Comparison of ENCODE assay signal across 8 cellular contexts in the genomic region with DNA sequence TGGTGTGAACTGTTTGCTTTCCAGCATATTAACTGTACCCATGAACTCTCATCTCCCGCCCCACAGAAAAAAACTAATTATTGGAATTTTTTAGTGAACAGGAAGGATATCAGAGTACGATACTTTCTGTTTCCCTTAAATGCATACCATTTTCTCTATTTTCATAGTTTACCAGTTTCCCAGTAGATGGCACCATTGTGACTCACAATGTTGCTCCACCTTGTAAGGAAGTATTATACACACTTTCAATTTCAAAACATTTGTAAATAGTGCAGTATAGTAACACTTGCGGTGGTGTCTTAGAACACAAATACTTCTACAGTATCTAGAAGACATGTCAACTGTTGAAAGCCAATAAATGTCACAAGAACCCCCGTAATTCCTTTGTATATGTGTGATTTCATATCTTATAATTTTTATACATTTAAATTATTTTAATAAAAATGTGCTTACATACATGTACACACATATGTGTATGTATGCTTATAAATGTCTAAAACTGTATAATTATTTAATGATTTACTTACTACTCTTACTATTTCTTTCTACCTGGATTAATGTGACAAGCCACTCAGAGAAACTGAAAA.
A peak's percentile ranks its signal among the peaks of the same experiment; 100 is the strongest.
DNase-seq lines count a peak whose midpoint lies in the region; ATAC-seq, FAIRE-seq and TF ChIP-seq lines count a peak whose summit lies in the region.

No MANE protein-coding gene starts in this region.

- H3K9me3 ChIP-seq in A673 (ENCODE audit: low read depth, low read length, poor library complexity, severe bottlenecking) = no peaks in the 10 kb centered on the region
- H3K9me3 ChIP-seq in MG63 = no peaks in the 10 kb centered on the region

- TF ChIP-seq CTCF in A673 (conservative IDR thresholded peaks at IDR 0.05; ENCODE audit: low read depth, low read length) (peak; percentile 69), GM06990 (IDR thresholded peaks at IDR 0.05; ENCODE audit: insufficient read depth, low read length, poor library complexity, severe bottlenecking) (peak; percentile 64), HFFc6 (IDR thresholded peaks at IDR 0.05) (peak; percentile 76), WTC11 (IDR thresholded peaks at IDR 0.05) (peak; percentile 18)

- H3K27me3 Mint-ChIP-seq in HFFc6 (ENCODE audit: insufficient read depth) (no peaks in the 10 kb centered on the region; the same call in 1 of the 2 replicates), WTC11 (ENCODE audit: low read depth) (no peaks in the 10 kb centered on the region; the same call in 1 of the 2 replicates)

- intact Hi-C loops in A673 (cut with micrococcal nuclease; ENCODE audit: unreplicated experiment) = loop anchor here (5.0 kb wide), 3 partner anchors 67 to 162 kb away; no protein-coding TSS in a partner anchor

- ATAC-seq in WTC11 = peak; percentile 30; the same call in 1 of the 2 replicates

- H3K4me3 ChIP-seq in A673 (ENCODE audit: low read depth, low read length, poor library complexity, severe bottlenecking) = peak overlapping the region; percentile 25
- peak overlapping the region; percentile 41 for H3K4me3 ChIP-seq in GM06990 (replicated peaks; ENCODE audit: low read depth, low read length)
- H3K4me3 ChIP-seq in MG63 = peak overlapping the region; percentile 39

- H3K9me3 Mint-ChIP-seq in HFFc6 (no peaks in the 10 kb centered on the region), WTC11 (no peaks in the 10 kb centered on the region)

- H3K27ac ChIP-seq in A673 (ENCODE audit: low read depth, low read length, poor library complexity, severe bottlenecking) = no peak overlapping the region

- H3K36me3 Mint-ChIP-seq in HFFc6 (ENCODE audit: low read depth) = no peaks in the 10 kb centered on the region
- no peaks in the 10 kb centered on the region for H3K36me3 Mint-ChIP-seq in WTC11

- FAIRE-seq in frontal cortex (lab: Jason Lieb, UNC) = peak; percentile 81

- CTCF ChIA-PET in A673 (lab: Charles Lee) (no interaction called here), WTC11 (lab: Charles Lee) (no interaction called here)

- H3K27ac Mint-ChIP-seq in HFFc6 (peak overlapping the region; percentile 68), WTC11 (no peak overlapping the region)

- H3K4me3 Mint-ChIP-seq in HFFc6 (peak overlapping the region; percentile 87), WTC11 (no peak overlapping the region)

- H3K4me1 Mint-ChIP-seq in HFFc6 (ENCODE audit: low read depth) (peaks cover 74% of the 10 kb centered on the region), WTC11 (peaks cover 7% of the 10 kb centered on the region)

- peak; percentile 75 for DNase-seq in A673 (ENCODE audit: low spot score)
- peak; percentile 24 for DNase-seq in GM06990 (ENCODE audit: extremely low read depth, insufficient read length)
- peak; percentile 51 for DNase-seq in HFFc6
- no peak for DNase-seq in MG63
- DNase-seq in WTC11 (ENCODE audit: low spot score) = no peak
- no peak for DNase-seq in frontal cortex (ENCODE audit: low spot score in 2 of 2)
- DNase-seq in putamen (ENCODE audit: low spot score) = peak; percentile 49
- no peak for DNase-seq in NCI-H128 (lab: John Stamatoyannopoulos, UW; ENCODE audit: unreplicated experiment)

- BruUV-seq in A673 (replicated peaks; lab: Mats Ljungman, UMichigan) = no TSS peak

- no peaks in the 10 kb centered on the region for H3K36me3 ChIP-seq in A673 (ENCODE audit: insufficient read depth, low read length, poor library complexity, severe bottlenecking)
- H3K36me3 ChIP-seq in GM06990 (ENCODE audit: control insufficient read depth, insufficient read depth, low read length) = no peaks in the 10 kb centered on the region
- H3K36me3 ChIP-seq in MG63 = no peaks in the 10 kb centered on the region

- POLR2A ChIA-PET in A673 (lab: Charles Lee; ENCODE audit: low non-redundant PET) (no interaction called here), WTC11 (lab: Charles Lee) (no interaction called here)

- H3K4me1 ChIP-seq in A673 (ENCODE audit: insufficient read depth, low read length, poor library complexity, severe bottlenecking) = peaks cover 37% of the 10 kb centered on the region

- no peaks in the 10 kb centered on the region for H3K27me3 ChIP-seq in A673 (replicated peaks; ENCODE audit: insufficient read depth, low read depth, low read length, poor library complexity)
- no peaks in the 10 kb centered on the region for H3K27me3 ChIP-seq in GM06990 (replicated peaks; ENCODE audit: control insufficient read depth, insufficient read depth, low read length)
- no peaks in the 10 kb centered on the region for H3K27me3 ChIP-seq in MG63

TF ChIP-seq in WTC11, 78 proteins besides CTCF, POLR2A, EP300 and RAD21 (continues in another document):
- TF ChIP-seq TCF7 (CRISPR knock-in tag; IDR thresholded peaks at IDR 0.05; ENCODE audit: low read depth) = no peak
- no peak for TF ChIP-seq GTF2I (CRISPR knock-in tag; conservative IDR thresholded peaks at IDR 0.05)
- no peak for TF ChIP-seq GABPB1 (CRISPR knock-in tag; IDR thresholded peaks at IDR 0.05)
- no peak for TF ChIP-seq ESRRA (CRISPR knock-in tag; IDR thresholded peaks at IDR 0.05; ENCODE audit: borderline replicate concordance)
- TF ChIP-seq, protein P1, sequence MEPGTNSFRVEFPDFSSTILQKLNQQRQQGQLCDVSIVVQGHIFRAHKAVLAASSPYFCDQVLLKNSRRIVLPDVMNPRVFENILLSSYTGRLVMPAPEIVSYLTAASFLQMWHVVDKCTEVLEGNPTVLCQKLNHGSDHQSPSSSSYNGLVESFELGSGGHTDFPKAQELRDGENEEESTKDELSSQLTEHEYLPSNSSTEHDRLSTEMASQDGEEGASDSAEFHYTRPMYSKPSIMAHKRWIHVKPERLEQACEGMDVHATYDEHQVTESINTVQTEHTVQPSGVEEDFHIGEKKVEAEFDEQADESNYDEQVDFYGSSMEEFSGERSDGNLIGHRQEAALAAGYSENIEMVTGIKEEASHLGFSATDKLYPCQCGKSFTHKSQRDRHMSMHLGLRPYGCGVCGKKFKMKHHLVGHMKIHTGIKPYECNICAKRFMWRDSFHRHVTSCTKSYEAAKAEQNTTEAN (CRISPR knock-in tag; IDR thresholded peaks at IDR 0.05) = no peak
- no peak for TF ChIP-seq RELA (CRISPR knock-in tag; IDR thresholded peaks at IDR 0.05; ENCODE audit: borderline replicate concordance)
- TF ChIP-seq FOXJ3 (CRISPR knock-in tag; IDR thresholded peaks at IDR 0.05; ENCODE audit: borderline replicate concordance) = no peak
- TF ChIP-seq, protein P2, sequence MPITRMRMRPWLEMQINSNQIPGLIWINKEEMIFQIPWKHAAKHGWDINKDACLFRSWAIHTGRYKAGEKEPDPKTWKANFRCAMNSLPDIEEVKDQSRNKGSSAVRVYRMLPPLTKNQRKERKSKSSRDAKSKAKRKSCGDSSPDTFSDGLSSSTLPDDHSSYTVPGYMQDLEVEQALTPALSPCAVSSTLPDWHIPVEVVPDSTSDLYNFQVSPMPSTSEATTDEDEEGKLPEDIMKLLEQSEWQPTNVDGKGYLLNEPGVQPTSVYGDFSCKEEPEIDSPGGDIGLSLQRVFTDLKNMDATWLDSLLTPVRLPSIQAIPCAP (CRISPR knock-in tag; IDR thresholded peaks at IDR 0.05) = no peak
- TF ChIP-seq, protein P3, sequence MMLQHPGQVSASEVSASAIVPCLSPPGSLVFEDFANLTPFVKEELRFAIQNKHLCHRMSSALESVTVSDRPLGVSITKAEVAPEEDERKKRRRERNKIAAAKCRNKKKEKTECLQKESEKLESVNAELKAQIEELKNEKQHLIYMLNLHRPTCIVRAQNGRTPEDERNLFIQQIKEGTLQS (CRISPR knock-in tag; conservative IDR thresholded peaks at IDR 0.05) = no peak
- TF ChIP-seq, protein P4, sequence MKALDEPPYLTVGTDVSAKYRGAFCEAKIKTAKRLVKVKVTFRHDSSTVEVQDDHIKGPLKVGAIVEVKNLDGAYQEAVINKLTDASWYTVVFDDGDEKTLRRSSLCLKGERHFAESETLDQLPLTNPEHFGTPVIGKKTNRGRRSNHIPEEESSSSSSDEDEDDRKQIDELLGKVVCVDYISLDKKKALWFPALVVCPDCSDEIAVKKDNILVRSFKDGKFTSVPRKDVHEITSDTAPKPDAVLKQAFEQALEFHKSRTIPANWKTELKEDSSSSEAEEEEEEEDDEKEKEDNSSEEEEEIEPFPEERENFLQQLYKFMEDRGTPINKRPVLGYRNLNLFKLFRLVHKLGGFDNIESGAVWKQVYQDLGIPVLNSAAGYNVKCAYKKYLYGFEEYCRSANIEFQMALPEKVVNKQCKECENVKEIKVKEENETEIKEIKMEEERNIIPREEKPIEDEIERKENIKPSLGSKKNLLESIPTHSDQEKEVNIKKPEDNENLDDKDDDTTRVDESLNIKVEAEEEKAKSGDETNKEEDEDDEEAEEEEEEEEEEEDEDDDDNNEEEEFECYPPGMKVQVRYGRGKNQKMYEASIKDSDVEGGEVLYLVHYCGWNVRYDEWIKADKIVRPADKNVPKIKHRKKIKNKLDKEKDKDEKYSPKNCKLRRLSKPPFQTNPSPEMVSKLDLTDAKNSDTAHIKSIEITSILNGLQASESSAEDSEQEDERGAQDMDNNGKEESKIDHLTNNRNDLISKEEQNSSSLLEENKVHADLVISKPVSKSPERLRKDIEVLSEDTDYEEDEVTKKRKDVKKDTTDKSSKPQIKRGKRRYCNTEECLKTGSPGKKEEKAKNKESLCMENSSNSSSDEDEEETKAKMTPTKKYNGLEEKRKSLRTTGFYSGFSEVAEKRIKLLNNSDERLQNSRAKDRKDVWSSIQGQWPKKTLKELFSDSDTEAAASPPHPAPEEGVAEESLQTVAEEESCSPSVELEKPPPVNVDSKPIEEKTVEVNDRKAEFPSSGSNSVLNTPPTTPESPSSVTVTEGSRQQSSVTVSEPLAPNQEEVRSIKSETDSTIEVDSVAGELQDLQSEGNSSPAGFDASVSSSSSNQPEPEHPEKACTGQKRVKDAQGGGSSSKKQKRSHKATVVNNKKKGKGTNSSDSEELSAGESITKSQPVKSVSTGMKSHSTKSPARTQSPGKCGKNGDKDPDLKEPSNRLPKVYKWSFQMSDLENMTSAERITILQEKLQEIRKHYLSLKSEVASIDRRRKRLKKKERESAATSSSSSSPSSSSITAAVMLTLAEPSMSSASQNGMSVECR (CRISPR knock-in tag; IDR thresholded peaks at IDR 0.05; ENCODE audit: borderline replicate concordance) = no peak
- TF ChIP-seq, protein P5, sequence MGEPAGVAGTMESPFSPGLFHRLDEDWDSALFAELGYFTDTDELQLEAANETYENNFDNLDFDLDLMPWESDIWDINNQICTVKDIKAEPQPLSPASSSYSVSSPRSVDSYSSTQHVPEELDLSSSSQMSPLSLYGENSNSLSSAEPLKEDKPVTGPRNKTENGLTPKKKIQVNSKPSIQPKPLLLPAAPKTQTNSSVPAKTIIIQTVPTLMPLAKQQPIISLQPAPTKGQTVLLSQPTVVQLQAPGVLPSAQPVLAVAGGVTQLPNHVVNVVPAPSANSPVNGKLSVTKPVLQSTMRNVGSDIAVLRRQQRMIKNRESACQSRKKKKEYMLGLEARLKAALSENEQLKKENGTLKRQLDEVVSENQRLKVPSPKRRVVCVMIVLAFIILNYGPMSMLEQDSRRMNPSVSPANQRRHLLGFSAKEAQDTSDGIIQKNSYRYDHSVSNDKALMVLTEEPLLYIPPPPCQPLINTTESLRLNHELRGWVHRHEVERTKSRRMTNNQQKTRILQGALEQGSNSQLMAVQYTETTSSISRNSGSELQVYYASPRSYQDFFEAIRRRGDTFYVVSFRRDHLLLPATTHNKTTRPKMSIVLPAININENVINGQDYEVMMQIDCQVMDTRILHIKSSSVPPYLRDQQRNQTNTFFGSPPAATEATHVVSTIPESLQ (CRISPR knock-in tag; IDR thresholded peaks at IDR 0.05) = no peak

Comparison
In these comparisons a context has a peak if more than half of its experiments do, and no peak if none do; other contexts are left out.
1. DNase-seq: peak in A673 (single experiment), GM06990 (single experiment), HFFc6 (single experiment) and putamen (single experiment); none in MG63 (single experiment), WTC11 (single experiment), frontal cortex (0 of 2) and NCI-H128 (single experiment).
2. CTCF ChIP-seq: peak in every context shown above with its lines; median percentile 76 in HFFc6; 69 in A673; 64 in GM06990; 18 in WTC11.
3. Peak in every context shown above with its lines, with median percentiles within 50 percentile points of each other: H3K4me3 ChIP-seq.